ENCODE assay signal across 12 cellular contexts in genomic region chr14:102902086-102902485, GRCh38. TPM values are rescaled to one million over a fixed set of nuclear protein-coding genes. Genes with fewer than 3 reads are reported as not detected.
DNase-seq lines count a peak whose midpoint lies in the region; ATAC-seq and TF ChIP-seq lines count a peak whose summit lies in the region.
"Had no signal": no experiment of that assay in that cellular context is flagged by ENCODE, and none has a peak within 500 bp of the region (broad histone marks: within the 10 kb centered on the region; RNA-seq: fewer than 3 reads in every experiment).

No MANE protein-coding gene starts in this region.

- H4K20me1 ChIP-seq in Karpas-422 (ENCODE audit: insufficient read depth, low read depth, low read length), result no peaks in the 10 kb centered on the region

- no peaks in the 10 kb centered on the region for H3K9me2 ChIP-seq in Karpas-422 (replicated peaks; ENCODE audit: insufficient read depth, low read length)

- no peaks in the 10 kb centered on the region for H3K9me3 Mint-ChIP-seq in activated T-cell treated with anti-CD3 and anti-CD28 coated beads, Interleukin-2, amount 50 U/mL, for 24 hours
- no peaks in the 10 kb centered on the region for H3K9me3 Mint-ChIP-seq in stimulated activated effector memory CD8-positive, alpha-beta T cell treated with anti-CD3 and anti-CD28 coated beads, Interleukin-12 subunit alpha, Interleukin-12 subunit beta, amount 100 ng/mL, for 72 hours

- intact Hi-C loops in heart right ventricle (cut with DNase I), result no loop called here

- peak overlapping the region; percentile 74 for H3K9ac ChIP-seq in Karpas-422 (ENCODE audit: low read length)

- H3K27me3 Mint-ChIP-seq in activated T-cell treated with anti-CD3 and anti-CD28 coated beads, Interleukin-2, amount 50 U/mL, for 24 hours, result no peaks in the 10 kb centered on the region

- no peak for TF ChIP-seq CTCF in heart right ventricle (IDR thresholded peaks at IDR 0.05)

- no peak overlapping the region for H2AFZ ChIP-seq in Karpas-422 (ENCODE audit: low read length)

- in situ Hi-C loops in G401 (cut with HindIII; ENCODE audit: low sequenced_read_pairs), result no loop called here

- WGBS in heart right ventricle, 2 donors, result 90 to 92% methylated on average over 7 of the region's 7 CpGs

- H3K4me3 ChIP-seq in Karpas-422 (ENCODE audit: low read length), result peak overlapping the region; percentile 30
- H3K4me3 ChIP-seq in heart right ventricle, result no peak overlapping the region
- H3K4me3 ChIP-seq: right atrium auricular region had no signal

- H3K27ac ChIP-seq in Karpas-422 (ENCODE audit: low read length) (peak overlapping the region; percentile 93), heart right ventricle (no peak overlapping the region)
- H3K27ac ChIP-seq: right atrium auricular region had no signal

- H3K36me3 ChIP-seq in Karpas-422 (ENCODE audit: insufficient read depth, low read length) (peaks cover 52% of the 10 kb centered on the region), heart right ventricle (peaks cover 0 to 91% (median 4%) of the 10 kb centered on the region in 9 donors)
- H3K36me3 ChIP-seq: right atrium auricular region had no signal

- H3K9me3 ChIP-seq in Karpas-422 (ENCODE audit: low read length) (no peaks in the 10 kb centered on the region), heart right ventricle (no peaks in the 10 kb centered on the region)
- H3K9me3 ChIP-seq: right atrium auricular region had no signal

- H3K36me3 Mint-ChIP-seq in activated T-cell treated with anti-CD3 and anti-CD28 coated beads, Interleukin-2, amount 50 U/mL, for 24 hours (ENCODE audit: low read depth), result peaks cover 95% of the 10 kb centered on the region
- peaks cover 100% of the 10 kb centered on the region for H3K36me3 Mint-ChIP-seq in stimulated activated effector memory CD8-positive, alpha-beta T cell treated with anti-CD3 and anti-CD28 coated beads, Interleukin-12 subunit alpha, Interleukin-12 subunit beta, amount 100 ng/mL, for 72 hours

- H3K27ac Mint-ChIP-seq in activated T-cell treated with anti-CD3 and anti-CD28 coated beads, Interleukin-2, amount 50 U/mL, for 24 hours, result peak overlapping the region; percentile 88
- H3K27ac Mint-ChIP-seq in stimulated activated effector memory CD8-positive, alpha-beta T cell treated with anti-CD3 and anti-CD28 coated beads, Interleukin-12 subunit alpha, Interleukin-12 subunit beta, amount 100 ng/mL, for 72 hours, result peak overlapping the region; percentile 86

- H3K4me1 ChIP-seq in Karpas-422 (ENCODE audit: low read length) (peaks cover 62% of the 10 kb centered on the region), heart right ventricle (peaks cover 0 to 12% (median 0%) of the 10 kb centered on the region in 9 donors)

- peaks cover 25% of the 10 kb centered on the region for H3K4me1 Mint-ChIP-seq in activated T-cell treated with anti-CD3 and anti-CD28 coated beads, Interleukin-2, amount 50 U/mL, for 24 hours (ENCODE audit: low read depth)
- peaks cover 44% of the 10 kb centered on the region for H3K4me1 Mint-ChIP-seq in stimulated activated effector memory CD8-positive, alpha-beta T cell treated with anti-CD3 and anti-CD28 coated beads, Interleukin-12 subunit alpha, Interleukin-12 subunit beta, amount 100 ng/mL, for 72 hours

- no peak overlapping the region for H3K4me3 Mint-ChIP-seq in activated T-cell treated with anti-CD3 and anti-CD28 coated beads, Interleukin-2, amount 50 U/mL, for 24 hours
- H3K4me3 Mint-ChIP-seq in stimulated activated effector memory CD8-positive, alpha-beta T cell treated with anti-CD3 and anti-CD28 coated beads, Interleukin-12 subunit alpha, Interleukin-12 subunit beta, amount 100 ng/mL, for 72 hours, result no peak overlapping the region

- ATAC-seq in GM21576 (IDR thresholded peaks at IDR 0.05; ENCODE audit: unreplicated experiment) (peak; percentile 6), heart right ventricle (no peak)
- no peak for ATAC-seq in stimulated activated effector memory CD8-positive, alpha-beta T cell treated with anti-CD3 and anti-CD28 coated beads, Interleukin-12 subunit alpha, Interleukin-12 subunit beta, amount 100 ng/mL, for 72 hours

- H3K27me3 ChIP-seq in Karpas-422 (ENCODE audit: low read length) (no peaks in the 10 kb centered on the region), heart right ventricle (no peaks in the 10 kb centered on the region)
- H3K27me3 ChIP-seq: right atrium auricular region had no signal

- H3K4me2 ChIP-seq in Karpas-422 (ENCODE audit: low read depth, low read length, poor library complexity, severe bottlenecking), result peak overlapping the region; percentile 73

- H3K79me2 ChIP-seq in Karpas-422 (ENCODE audit: low read length), result peaks cover 29% of the 10 kb centered on the region

- no peak for DNase-seq in activated T-cell treated with anti-CD3 and anti-CD28 coated beads, Interleukin-2, amount 50 U/mL, for 24 hours
- no peak for DNase-seq in activated T-cell treated with anti-CD3 and anti-CD28 coated beads, Interleukin-2, amount 50 U/mL, for 48 hours
- DNase-seq in Karpas-422 (no peak), G401 (ENCODE audit: low spot score) (no peak), epidermal melanocyte (ENCODE audit: insufficient read length, low spot score) (no peak), heart right ventricle (no peak)
- DNase-seq in stimulated activated effector memory CD8-positive, alpha-beta T cell treated with anti-CD3 and anti-CD28 coated beads, Interleukin-12 subunit alpha, Interleukin-12 subunit beta, amount 100 ng/mL, for 72 hours (ENCODE audit: low spot score in 2 of 2), result no peak
- DNase-seq: ACHN, hypothalamus, SW 1271 had no signal

RNA-seq across cellular contexts. Expression of gene AMN, which starts 20.4 kb away (rescaled TPM):
- total RNA-seq in Karpas-422 (2014; rRNA removed; shearing (Covaris generic); ENCODE audit: low replicate concordance), result 7.7 and 16.7 TPM in 2 replicates
- total RNA-seq in G401 (2014; rRNA removed; shearing (Covaris generic)), result not detected in 2 replicates
- under 1 TPM in 1 of 10 donors, not detected in 9; 0.40 TPM for total RNA-seq in heart right ventricle
- under 1 TPM; 0.15 to 0.17 TPM for polyA plus RNA-seq in heart right ventricle
